In genomic region chr16:84088695-84089395, GRCh38 we compare ENCODE assay signal across 1 cellular context.
TF ChIP-seq lines count a peak whose summit lies in the region.

No MANE protein-coding gene starts in this region.

TF ChIP-seq in GM12878, 131 proteins besides CTCF, POLR2A, EP300 and RAD21:
- peak; percentile 45; the same call in 1 of the 2 replicates for TF ChIP-seq SIN3A (IDR thresholded peaks at IDR 0.05; ENCODE audit: low read depth, low read length)
- TF ChIP-seq SPI1 (IDR thresholded peaks at IDR 0.05; ENCODE audit: borderline replicate concordance, insufficient read depth, low read depth, low read length) = peak; percentile 53; the same call in 1 of the 2 replicates
- no peak for TF ChIP-seq ZNF24 (IDR thresholded peaks at IDR 0.05)
- no peak for TF ChIP-seq HCFC1 (IDR thresholded peaks at IDR 0.05; ENCODE audit: low read length)
- TF ChIP-seq BCL11A (IDR thresholded peaks at IDR 0.05; ENCODE audit: low read depth, low read length) = peak; percentile 7; the same call in 1 of the 2 replicates
- 0 out of 2 replicates have a peak, but pooled peaks have one; percentile 40 for TF ChIP-seq DPF2 (IDR thresholded peaks at IDR 0.05)
- TF ChIP-seq SMC3 (IDR thresholded peaks at IDR 0.05; ENCODE audit: borderline replicate concordance, low read length) = peak; percentile 56
- TF ChIP-seq HDGF (IDR thresholded peaks at IDR 0.05) = no peak
- 0 out of 2 replicates have a peak, but pooled peaks have one; percentile 37 for TF ChIP-seq CREB1 (IDR thresholded peaks at IDR 0.05; ENCODE audit: low read depth)
- TF ChIP-seq MXI1 (IDR thresholded peaks at IDR 0.05; ENCODE audit: low read depth, low read length) = peak; percentile 30; the same call in 1 of the 2 replicates
- peak; percentile 80 for TF ChIP-seq EED (IDR thresholded peaks at IDR 0.05; ENCODE audit: low read depth)
- TF ChIP-seq MEF2A (IDR thresholded peaks at IDR 0.05; ENCODE audit: insufficient read depth, low read depth, low read length) = 0 out of 2 replicates have a peak, but pooled peaks have one; percentile 18
- peak; percentile 35; the same call in 1 of the 2 replicates for TF ChIP-seq NFIC (IDR thresholded peaks at IDR 0.05; ENCODE audit: low read depth, low read length)
- TF ChIP-seq BHLHE40 (IDR thresholded peaks at IDR 0.05; ENCODE audit: borderline replicate concordance in 1 of 2, low read depth in 2 of 2, low read length in 1 of 2) = peak; percentile 75 to 87
- TF ChIP-seq USF1 (IDR thresholded peaks at IDR 0.05; ENCODE audit: borderline replicate concordance, extremely low read length, insufficient read depth, low read depth, low read length) = peak; percentile 70
- TF ChIP-seq MLLT1 (IDR thresholded peaks at IDR 0.05) = peak; percentile 68; the same call in 1 of the 2 replicates
- TF ChIP-seq RAD51 (IDR thresholded peaks at IDR 0.05) = 0 out of 2 replicates have a peak, but pooled peaks have one; percentile 39
- no peak for TF ChIP-seq BMI1 (IDR thresholded peaks at IDR 0.05; ENCODE audit: borderline replicate concordance)
- no peak for TF ChIP-seq WRNIP1 (IDR thresholded peaks at IDR 0.05; ENCODE audit: borderline replicate concordance, low read depth, low read length)
- TF ChIP-seq RUNX3 (IDR thresholded peaks at IDR 0.05; ENCODE audit: low read length) = peak; percentile 96
- TF ChIP-seq PKNOX1 (IDR thresholded peaks at IDR 0.05) = 0 out of 2 replicates have a peak, but pooled peaks have one; percentile 12
- peak; percentile 44 to 46; a peak in 2 of 4 replicates for TF ChIP-seq IKZF2 (IDR thresholded peaks at IDR 0.05)
- TF ChIP-seq TCF12 (IDR thresholded peaks at IDR 0.05; ENCODE audit: low read depth, low read length) = peak; percentile 66; the same call in 1 of the 2 replicates
- TF ChIP-seq YY1 (IDR thresholded peaks at IDR 0.05; ENCODE audit: low read depth, low read length) = peak; percentile 22; the same call in 1 of the 2 replicates
- TF ChIP-seq IRF3 (IDR thresholded peaks at IDR 0.05) = no peak
- peak; percentile 44; the same call in 1 of the 2 replicates for TF ChIP-seq RELB (IDR thresholded peaks at IDR 0.05; ENCODE audit: low read depth)
- peak; percentile 58 for TF ChIP-seq CREM (IDR thresholded peaks at IDR 0.05; ENCODE audit: low read depth)
- TF ChIP-seq IKZF1 (conservative IDR thresholded peaks at IDR 0.05) = peak; percentile 72
- peak; percentile 89 for TF ChIP-seq CBFB (IDR thresholded peaks at IDR 0.05; ENCODE audit: low read depth)
- peak; percentile 63 for TF ChIP-seq IRF4 (IDR thresholded peaks at IDR 0.05; ENCODE audit: low read depth, low read length)
- TF ChIP-seq E2F4 (IDR thresholded peaks at IDR 0.05; ENCODE audit: low read depth, low read length) = no peak
